1 cellular context compared by ENCODE assay signal in the genomic region with DNA sequence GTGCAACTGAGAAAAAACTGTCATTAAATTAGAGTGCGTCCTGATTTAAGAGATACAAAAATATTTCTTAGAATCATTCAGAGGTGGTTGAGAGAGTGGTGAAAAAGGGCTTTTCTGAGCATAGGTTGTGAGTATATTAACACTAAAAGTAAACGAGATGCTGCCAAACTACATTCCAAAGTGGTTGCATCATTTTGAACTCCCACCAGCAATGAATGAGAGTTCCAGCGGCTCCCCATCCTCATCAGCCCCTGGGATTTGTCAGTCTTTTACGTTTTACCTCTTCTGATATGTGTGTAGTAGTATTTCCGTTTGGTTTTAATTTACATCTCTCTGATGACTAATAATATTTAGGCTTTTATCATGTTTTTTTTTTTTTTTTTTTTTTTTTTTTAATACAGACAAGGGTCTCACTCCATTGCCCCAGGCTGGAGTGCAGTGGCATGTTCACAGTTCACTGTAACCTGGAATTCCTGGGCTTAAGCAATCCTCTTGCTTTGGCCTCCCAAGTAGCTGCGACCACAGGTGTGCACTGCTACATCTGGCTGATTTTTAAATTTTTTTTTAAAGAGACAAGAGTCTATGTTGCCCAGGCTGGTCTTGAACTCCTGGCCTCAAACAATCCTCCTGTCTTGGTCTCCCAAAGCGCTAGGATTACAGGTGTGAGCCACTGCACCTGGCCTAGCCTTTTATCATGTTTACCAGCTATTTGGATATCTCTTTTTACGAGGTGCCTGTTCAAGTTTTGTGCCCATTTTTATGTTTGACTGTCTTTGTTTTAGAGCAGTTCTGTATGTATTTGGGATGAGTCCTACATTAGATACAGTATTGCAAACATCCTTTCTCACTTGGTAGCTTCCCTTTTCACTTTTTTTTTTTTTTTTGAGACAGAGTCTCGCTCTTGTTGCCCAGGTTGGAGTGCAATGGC.
TF ChIP-seq lines count a peak whose summit lies in the region.

No MANE protein-coding gene starts in this region.

TF ChIP-seq in IMR-90, 13 proteins besides CTCF, POLR2A, EP300 and RAD21:
- TF ChIP-seq, protein P1, sequence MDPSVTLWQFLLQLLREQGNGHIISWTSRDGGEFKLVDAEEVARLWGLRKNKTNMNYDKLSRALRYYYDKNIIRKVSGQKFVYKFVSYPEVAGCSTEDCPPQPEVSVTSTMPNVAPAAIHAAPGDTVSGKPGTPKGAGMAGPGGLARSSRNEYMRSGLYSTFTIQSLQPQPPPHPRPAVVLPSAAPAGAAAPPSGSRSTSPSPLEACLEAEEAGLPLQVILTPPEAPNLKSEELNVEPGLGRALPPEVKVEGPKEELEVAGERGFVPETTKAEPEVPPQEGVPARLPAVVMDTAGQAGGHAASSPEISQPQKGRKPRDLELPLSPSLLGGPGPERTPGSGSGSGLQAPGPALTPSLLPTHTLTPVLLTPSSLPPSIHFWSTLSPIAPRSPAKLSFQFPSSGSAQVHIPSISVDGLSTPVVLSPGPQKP (IDR thresholded peaks at IDR 0.05; ENCODE audit: borderline replicate concordance, low read depth, low read length), result no peak
- TF ChIP-seq BHLHE40 (IDR thresholded peaks at IDR 0.05; ENCODE audit: low read depth, low read length), result no peak
- no peak for TF ChIP-seq RFX5 (IDR thresholded peaks at IDR 0.05; ENCODE audit: low read depth, low read length)
- TF ChIP-seq CEBPB (IDR thresholded peaks at IDR 0.05; ENCODE audit: low read depth, low read length), result peak; percentile 53; the same call in 1 of the 2 replicates
